Comparison of ENCODE assay signal across 1 cellular context in the genomic region with DNA sequence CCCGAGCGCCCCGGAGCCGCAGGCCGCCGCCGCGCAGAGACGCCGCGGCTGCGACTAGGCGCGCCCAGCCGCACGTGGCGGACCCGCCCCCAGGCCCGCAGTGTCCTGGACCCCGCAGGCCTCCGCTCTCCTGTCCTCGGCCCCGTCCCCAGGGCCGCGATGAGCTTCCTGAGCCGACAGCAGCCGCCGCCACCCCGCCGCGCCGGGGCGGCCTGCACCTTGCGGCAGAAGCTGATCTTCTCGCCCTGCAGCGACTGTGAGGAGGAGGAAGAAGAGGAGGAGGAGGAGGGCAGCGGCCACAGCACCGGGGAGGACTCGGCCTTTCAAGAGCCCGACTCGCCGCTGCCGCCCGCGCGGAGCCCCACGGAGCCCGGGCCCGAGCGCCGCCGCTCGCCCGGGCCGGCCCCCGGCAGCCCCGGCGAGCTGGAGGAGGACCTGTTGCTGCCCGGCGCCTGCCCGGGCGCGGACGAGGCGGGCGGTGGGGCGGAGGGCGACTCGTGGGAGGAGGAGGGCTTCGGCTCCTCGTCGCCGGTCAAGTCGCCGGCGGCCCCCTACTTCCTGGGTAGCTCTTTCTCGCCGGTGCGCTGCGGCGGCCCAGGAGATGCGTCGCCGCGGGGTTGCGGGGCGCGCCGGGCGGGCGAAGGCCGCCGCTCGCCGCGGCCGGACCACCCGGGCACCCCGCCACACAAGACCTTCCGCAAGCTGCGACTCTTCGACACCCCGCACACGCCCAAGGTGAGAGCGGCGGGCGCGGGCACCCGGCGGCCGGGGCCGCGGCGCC.
TF ChIP-seq lines count a peak whose summit lies in the region.

No MANE protein-coding gene starts in this region.

TF ChIP-seq in HCT116, 20 proteins besides CTCF, POLR2A, EP300 and RAD21 (continued from another document):
- TF ChIP-seq, protein P1, sequence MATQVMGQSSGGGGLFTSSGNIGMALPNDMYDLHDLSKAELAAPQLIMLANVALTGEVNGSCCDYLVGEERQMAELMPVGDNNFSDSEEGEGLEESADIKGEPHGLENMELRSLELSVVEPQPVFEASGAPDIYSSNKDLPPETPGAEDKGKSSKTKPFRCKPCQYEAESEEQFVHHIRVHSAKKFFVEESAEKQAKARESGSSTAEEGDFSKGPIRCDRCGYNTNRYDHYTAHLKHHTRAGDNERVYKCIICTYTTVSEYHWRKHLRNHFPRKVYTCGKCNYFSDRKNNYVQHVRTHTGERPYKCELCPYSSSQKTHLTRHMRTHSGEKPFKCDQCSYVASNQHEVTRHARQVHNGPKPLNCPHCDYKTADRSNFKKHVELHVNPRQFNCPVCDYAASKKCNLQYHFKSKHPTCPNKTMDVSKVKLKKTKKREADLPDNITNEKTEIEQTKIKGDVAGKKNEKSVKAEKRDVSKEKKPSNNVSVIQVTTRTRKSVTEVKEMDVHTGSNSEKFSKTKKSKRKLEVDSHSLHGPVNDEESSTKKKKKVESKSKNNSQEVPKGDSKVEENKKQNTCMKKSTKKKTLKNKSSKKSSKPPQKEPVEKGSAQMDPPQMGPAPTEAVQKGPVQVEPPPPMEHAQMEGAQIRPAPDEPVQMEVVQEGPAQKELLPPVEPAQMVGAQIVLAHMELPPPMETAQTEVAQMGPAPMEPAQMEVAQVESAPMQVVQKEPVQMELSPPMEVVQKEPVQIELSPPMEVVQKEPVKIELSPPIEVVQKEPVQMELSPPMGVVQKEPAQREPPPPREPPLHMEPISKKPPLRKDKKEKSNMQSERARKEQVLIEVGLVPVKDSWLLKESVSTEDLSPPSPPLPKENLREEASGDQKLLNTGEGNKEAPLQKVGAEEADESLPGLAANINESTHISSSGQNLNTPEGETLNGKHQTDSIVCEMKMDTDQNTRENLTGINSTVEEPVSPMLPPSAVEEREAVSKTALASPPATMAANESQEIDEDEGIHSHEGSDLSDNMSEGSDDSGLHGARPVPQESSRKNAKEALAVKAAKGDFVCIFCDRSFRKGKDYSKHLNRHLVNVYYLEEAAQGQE (IDR thresholded peaks at IDR 0.05; ENCODE audit: low read depth): no peak
